Comparison of ENCODE assay signal across 8 cellular contexts in genomic region chr14:45083979-45084722, GRCh38.
DNase-seq lines count a peak whose midpoint lies in the region; ATAC-seq and TF ChIP-seq lines count a peak whose summit lies in the region.

PRPF39 (plus strand) TSS chr14:45084116; CDS start chr14:45095240, 11,124 bp downstream.

- H3K36me3 Mint-ChIP-seq in activated naive CD4-positive, alpha-beta T cell treated with anti-CD3 and anti-CD28 coated beads, Interleukin-2, amount 50 U/mL, for 24 hours = peaks cover 9% of the 10 kb centered on the region

- peak within 1 kb of the TSS; percentile 96 for H3K27ac Mint-ChIP-seq in activated naive CD4-positive, alpha-beta T cell treated with anti-CD3 and anti-CD28 coated beads, Interleukin-2, amount 50 U/mL, for 24 hours

- ATAC-seq in HG02588 (IDR thresholded peaks at IDR 0.05; ENCODE audit: unreplicated experiment) (peak; percentile 96), SK-N-SH treated with all-trans-retinoic acid at 6 μM for 48 hours (peak; percentile 95)

- peaks cover 53% of the 10 kb centered on the region for H3K4me1 Mint-ChIP-seq in activated naive CD4-positive, alpha-beta T cell treated with anti-CD3 and anti-CD28 coated beads, Interleukin-2, amount 50 U/mL, for 24 hours

- CTCF ChIA-PET in GM10248 (lab: Yijun Ruan, JAX) = interaction anchor here (1.2 to 1.6 kb wide), 3 partner anchors 10 to 74 kb away, joined by 3 to 4 read pairs (median 3); no protein-coding TSS in a partner anchor

- POLR2A ChIA-PET in GM10248 (lab: Yijun Ruan, JAX) = interaction anchor here (0.5 kb wide), 1 partner anchor 62 kb away, joined by 8 read pairs; no protein-coding TSS in a partner anchor

- peak within 1 kb of the TSS; percentile 98 for H3K4me3 Mint-ChIP-seq in activated naive CD4-positive, alpha-beta T cell treated with anti-CD3 and anti-CD28 coated beads, Interleukin-2, amount 50 U/mL, for 24 hours

- no peaks in the 10 kb centered on the region for H3K9me3 Mint-ChIP-seq in activated naive CD4-positive, alpha-beta T cell treated with anti-CD3 and anti-CD28 coated beads, Interleukin-2, amount 50 U/mL, for 24 hours

- TF ChIP-seq CTCF in GM10248 (IDR thresholded peaks at IDR 0.05; ENCODE audit: control extremely low read depth, extremely low read depth, low read depth, missing control alignments) = no peak

- H3K27me3 Mint-ChIP-seq in activated naive CD4-positive, alpha-beta T cell treated with anti-CD3 and anti-CD28 coated beads, Interleukin-2, amount 50 U/mL, for 24 hours = no peaks in the 10 kb centered on the region

- peak; percentile 98 for DNase-seq in GM10248 (ENCODE audit: extremely low spot score)
- peak; percentile 78 for DNase-seq in NCI-H1048 (lab: John Stamatoyannopoulos, UW)
- DNase-seq in globus pallidus (ENCODE audit: low spot score) = peak; percentile 92
- DNase-seq in nucleus accumbens (lab: John Stamatoyannopoulos, UW) = peak; percentile 32 to 95 (median 89)
- peak; percentile 96 for DNase-seq in superior temporal gyrus (ENCODE audit: extremely low spot score)

TF ChIP-seq in SK-N-SH treated with all-trans-retinoic acid at 6 μM for 48 hours, 23 proteins besides CTCF, POLR2A, EP300 and RAD21:
- TF ChIP-seq ZFP3 (CRISPR knock-in tag; IDR thresholded peaks at IDR 0.05) (no peak), CREB5 (CRISPR knock-in tag; IDR thresholded peaks at IDR 0.05; ENCODE audit: low read depth) (no peak), CSDC2 (CRISPR knock-in tag; IDR thresholded peaks at IDR 0.05) (no peak), ZNF70 (CRISPR knock-in tag; IDR thresholded peaks at IDR 0.05) (no peak), OSR1 (CRISPR knock-in tag; IDR thresholded peaks at IDR 0.05) (no peak), PPARA (CRISPR knock-in tag; IDR thresholded peaks at IDR 0.05; ENCODE audit: borderline replicate concordance) (no peak), TCF4 (CRISPR knock-in tag; IDR thresholded peaks at IDR 0.05; ENCODE audit: borderline replicate concordance) (no peak), CSRNP3 (CRISPR knock-in tag; IDR thresholded peaks at IDR 0.05) (no peak), ZC3H10 (CRISPR knock-in tag; IDR thresholded peaks at IDR 0.05) (no peak), ZNF565 (CRISPR knock-in tag; conservative IDR thresholded peaks at IDR 0.05; ENCODE audit: low read depth) (no peak), BACH2 (CRISPR knock-in tag; IDR thresholded peaks at IDR 0.05; ENCODE audit: borderline replicate concordance) (no peak), ESRRG (CRISPR knock-in tag; IDR thresholded peaks at IDR 0.05) (no peak), GLIS3 (CRISPR knock-in tag; IDR thresholded peaks at IDR 0.05) (no peak), TSHZ2 (CRISPR knock-in tag; IDR thresholded peaks at IDR 0.05) (no peak)
TF ChIP-seq in SK-N-SH treated with all-trans-retinoic acid at 6 μM for 48 hours: peak in this region for 0.

Comparison
In these comparisons a context has a peak if more than half of its experiments do, and no peak if none do; other contexts are left out.
1. Peak in every context shown above with its lines: DNase-seq and ATAC-seq.